1 cellular context compared by ENCODE assay signal in genomic region chr18:12948055-12948804, GRCh38.
TF ChIP-seq lines count a peak whose summit lies in the region.

No MANE protein-coding gene starts in this region.

TF ChIP-seq in HepG2, 621 proteins besides CTCF, POLR2A, EP300 and RAD21 (continued from another document and continues in another):
- no peak for TF ChIP-seq NONO (IDR thresholded peaks at IDR 0.05)
- TF ChIP-seq NONO (CRISPR knock-in tag; conservative IDR thresholded peaks at IDR 0.05): peak; percentile 89
- TF ChIP-seq KMT2A (CRISPR knock-in tag; IDR thresholded peaks at IDR 0.05): peak; percentile 80; the same call in 1 of the 2 replicates
- TF ChIP-seq ZNF276 (CRISPR knock-in tag; IDR thresholded peaks at IDR 0.05; ENCODE audit: low read depth): peak; percentile 97
- TF ChIP-seq RBM22 (optimal IDR thresholded peaks at IDR 0.05; ENCODE audit: low read length): peak; percentile 32
- TF ChIP-seq XBP1 (CRISPR knock-in tag; IDR thresholded peaks at IDR 0.05): no peak
- TF ChIP-seq, protein P1, sequence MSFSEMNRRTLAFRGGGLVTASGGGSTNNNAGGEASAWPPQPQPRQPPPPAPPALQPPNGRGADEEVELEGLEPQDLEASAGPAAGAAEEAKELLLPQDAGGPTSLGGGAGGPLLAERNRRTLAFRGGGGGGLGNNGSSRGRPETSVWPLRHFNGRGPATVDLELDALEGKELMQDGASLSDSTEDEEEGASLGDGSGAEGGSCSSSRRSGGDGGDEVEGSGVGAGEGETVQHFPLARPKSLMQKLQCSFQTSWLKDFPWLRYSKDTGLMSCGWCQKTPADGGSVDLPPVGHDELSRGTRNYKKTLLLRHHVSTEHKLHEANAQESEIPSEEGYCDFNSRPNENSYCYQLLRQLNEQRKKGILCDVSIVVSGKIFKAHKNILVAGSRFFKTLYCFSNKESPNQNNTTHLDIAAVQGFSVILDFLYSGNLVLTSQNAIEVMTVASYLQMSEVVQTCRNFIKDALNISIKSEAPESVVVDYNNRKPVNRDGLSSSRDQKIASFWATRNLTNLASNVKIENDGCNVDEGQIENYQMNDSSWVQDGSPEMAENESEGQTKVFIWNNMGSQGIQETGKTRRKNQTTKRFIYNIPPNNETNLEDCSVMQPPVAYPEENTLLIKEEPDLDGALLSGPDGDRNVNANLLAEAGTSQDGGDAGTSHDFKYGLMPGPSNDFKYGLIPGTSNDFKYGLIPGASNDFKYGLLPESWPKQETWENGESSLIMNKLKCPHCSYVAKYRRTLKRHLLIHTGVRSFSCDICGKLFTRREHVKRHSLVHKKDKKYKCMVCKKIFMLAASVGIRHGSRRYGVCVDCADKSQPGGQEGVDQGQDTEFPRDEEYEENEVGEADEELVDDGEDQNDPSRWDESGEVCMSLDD (CRISPR knock-in tag; IDR thresholded peaks at IDR 0.05; ENCODE audit: borderline replicate concordance): peak; percentile 88
- peak; percentile 30; the same call in 1 of the 2 replicates for TF ChIP-seq RXRB (CRISPR knock-in tag; IDR thresholded peaks at IDR 0.05; ENCODE audit: borderline replicate concordance)
- TF ChIP-seq, protein P2, sequence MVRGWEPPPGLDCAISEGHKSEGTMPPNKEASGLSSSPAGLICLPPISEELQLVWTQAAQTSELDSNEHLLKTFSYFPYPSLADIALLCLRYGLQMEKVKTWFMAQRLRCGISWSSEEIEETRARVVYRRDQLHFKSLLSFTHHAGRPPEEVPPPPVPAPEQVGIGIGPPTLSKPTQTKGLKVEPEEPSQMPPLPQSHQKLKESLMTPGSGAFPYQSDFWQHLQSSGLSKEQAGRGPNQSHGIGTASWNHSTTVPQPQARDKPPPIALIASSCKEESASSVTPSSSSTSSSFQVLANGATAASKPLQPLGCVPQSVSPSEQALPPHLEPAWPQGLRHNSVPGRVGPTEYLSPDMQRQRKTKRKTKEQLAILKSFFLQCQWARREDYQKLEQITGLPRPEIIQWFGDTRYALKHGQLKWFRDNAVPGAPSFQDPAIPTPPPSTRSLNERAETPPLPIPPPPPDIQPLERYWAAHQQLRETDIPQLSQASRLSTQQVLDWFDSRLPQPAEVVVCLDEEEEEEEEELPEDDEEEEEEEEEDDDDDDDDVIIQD (CRISPR knock-in tag; IDR thresholded peaks at IDR 0.05; ENCODE audit: low read depth): no peak; the same call in 1 of the 2 replicates
- TF ChIP-seq AKNA (CRISPR knock-in tag; IDR thresholded peaks at IDR 0.05; ENCODE audit: borderline replicate concordance): peak; percentile 22; the same call in 1 of the 2 replicates
- peak; percentile 90 for TF ChIP-seq ZNF891 (CRISPR knock-in tag; IDR thresholded peaks at IDR 0.05)
- TF ChIP-seq HNRNPLL (IDR thresholded peaks at IDR 0.05; ENCODE audit: low read depth, low read length, poor library complexity, severe bottlenecking): peak; percentile 75
- no peak for TF ChIP-seq ZUFSP (CRISPR knock-in tag; IDR thresholded peaks at IDR 0.05; ENCODE audit: borderline replicate concordance)
- no peak for TF ChIP-seq ZEB1 (IDR thresholded peaks at IDR 0.05; ENCODE audit: insufficient replicate concordance, low read depth)
- TF ChIP-seq, protein P3, sequence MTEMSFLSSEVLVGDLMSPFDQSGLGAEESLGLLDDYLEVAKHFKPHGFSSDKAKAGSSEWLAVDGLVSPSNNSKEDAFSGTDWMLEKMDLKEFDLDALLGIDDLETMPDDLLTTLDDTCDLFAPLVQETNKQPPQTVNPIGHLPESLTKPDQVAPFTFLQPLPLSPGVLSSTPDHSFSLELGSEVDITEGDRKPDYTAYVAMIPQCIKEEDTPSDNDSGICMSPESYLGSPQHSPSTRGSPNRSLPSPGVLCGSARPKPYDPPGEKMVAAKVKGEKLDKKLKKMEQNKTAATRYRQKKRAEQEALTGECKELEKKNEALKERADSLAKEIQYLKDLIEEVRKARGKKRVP (CRISPR knock-in tag; IDR thresholded peaks at IDR 0.05): peak in 1 of 2 experiments; percentile 53; a peak in 1 of 4 replicates
- peak; percentile 82 for TF ChIP-seq REPIN1 (CRISPR knock-in tag; IDR thresholded peaks at IDR 0.05; ENCODE audit: borderline replicate concordance, low read depth)
- peak; percentile 94 for TF ChIP-seq ZNF101 (CRISPR knock-in tag; IDR thresholded peaks at IDR 0.05; ENCODE audit: borderline replicate concordance, low read depth)
- no peak for TF ChIP-seq ZNF33A (CRISPR knock-in tag; IDR thresholded peaks at IDR 0.05; ENCODE audit: borderline replicate concordance)
- no peak for TF ChIP-seq TCF12 (IDR thresholded peaks at IDR 0.05)
- TF ChIP-seq TCF12 (CRISPR knock-in tag; IDR thresholded peaks at IDR 0.05): peak; percentile 43; the same call in 1 of the 2 replicates
- no peak; the same call in 1 of the 2 replicates for TF ChIP-seq MEIS1 (CRISPR knock-in tag; IDR thresholded peaks at IDR 0.05; ENCODE audit: borderline replicate concordance)
- TF ChIP-seq, protein P4, sequence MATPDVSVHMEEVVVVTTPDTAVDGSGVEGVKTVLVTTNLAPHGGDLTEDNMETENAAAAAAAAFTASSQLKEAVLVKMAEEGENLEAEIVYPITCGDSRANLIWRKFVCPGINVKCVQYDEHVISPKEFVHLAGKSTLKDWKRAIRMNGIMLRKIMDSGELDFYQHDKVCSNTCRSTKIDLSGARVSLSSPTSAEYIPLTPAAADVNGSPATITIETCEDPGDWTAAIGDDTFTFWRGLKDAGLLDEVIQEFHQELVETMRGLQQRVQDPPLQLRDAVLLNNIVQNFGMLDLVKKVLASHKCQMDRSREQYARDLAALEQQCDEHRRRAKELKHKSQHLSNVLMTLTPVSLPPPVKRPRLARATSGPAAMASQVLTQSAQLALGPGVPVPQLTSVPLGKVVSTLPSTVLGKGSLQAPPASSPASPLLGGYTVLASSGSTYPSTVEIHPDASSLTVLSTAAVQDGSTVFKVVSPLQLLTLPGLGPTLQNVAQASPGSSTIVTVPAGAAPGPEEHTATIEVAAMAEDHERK (CRISPR knock-in tag; IDR thresholded peaks at IDR 0.05; ENCODE audit: low read depth): no peak; the same call in 1 of the 2 replicates
- peak; percentile 86 for TF ChIP-seq IKZF4 (CRISPR knock-in tag; IDR thresholded peaks at IDR 0.05; ENCODE audit: borderline replicate concordance, low read depth, not compliant biosample characterization)
- no peak for TF ChIP-seq GLMP (CRISPR knock-in tag; IDR thresholded peaks at IDR 0.05; ENCODE audit: borderline replicate concordance)
- peak; percentile 75; the same call in 1 of the 2 replicates for TF ChIP-seq TGIF2 (CRISPR knock-in tag; IDR thresholded peaks at IDR 0.05)
- TF ChIP-seq, protein P5, sequence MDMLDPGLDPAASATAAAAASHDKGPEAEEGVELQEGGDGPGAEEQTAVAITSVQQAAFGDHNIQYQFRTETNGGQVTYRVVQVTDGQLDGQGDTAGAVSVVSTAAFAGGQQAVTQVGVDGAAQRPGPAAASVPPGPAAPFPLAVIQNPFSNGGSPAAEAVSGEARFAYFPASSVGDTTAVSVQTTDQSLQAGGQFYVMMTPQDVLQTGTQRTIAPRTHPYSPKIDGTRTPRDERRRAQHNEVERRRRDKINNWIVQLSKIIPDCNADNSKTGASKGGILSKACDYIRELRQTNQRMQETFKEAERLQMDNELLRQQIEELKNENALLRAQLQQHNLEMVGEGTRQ (IDR thresholded peaks at IDR 0.05; ENCODE audit: low read depth, low read length): peak; percentile 58; the same call in 1 of the 2 replicates
- TF ChIP-seq, protein P5 (CRISPR knock-in tag; IDR thresholded peaks at IDR 0.05; ENCODE audit: borderline replicate concordance): peak; percentile 57
- TF ChIP-seq CENPT (CRISPR knock-in tag; IDR thresholded peaks at IDR 0.05; ENCODE audit: low read depth): peak; percentile 97; the same call in 1 of the 2 replicates
- TF ChIP-seq ZNF263 (CRISPR knock-in tag; IDR thresholded peaks at IDR 0.05): peak; percentile 82; the same call in 1 of the 2 replicates
- peak; percentile 95 for TF ChIP-seq ZNF772 (CRISPR knock-in tag; IDR thresholded peaks at IDR 0.05)
- TF ChIP-seq ZNF224 (CRISPR knock-in tag; IDR thresholded peaks at IDR 0.05): peak; percentile 86
- TF ChIP-seq YEATS2 (CRISPR knock-in tag; IDR thresholded peaks at IDR 0.05; ENCODE audit: borderline replicate concordance): peak; percentile 69; the same call in 1 of the 2 replicates
- peak; percentile 95; the same call in 1 of the 2 replicates for TF ChIP-seq BRCA1 (CRISPR knock-in tag; IDR thresholded peaks at IDR 0.05)
- TF ChIP-seq ZFP90 (CRISPR knock-in tag; IDR thresholded peaks at IDR 0.05; ENCODE audit: borderline replicate concordance): peak; percentile 92; the same call in 1 of the 2 replicates
- TF ChIP-seq, protein P6, sequence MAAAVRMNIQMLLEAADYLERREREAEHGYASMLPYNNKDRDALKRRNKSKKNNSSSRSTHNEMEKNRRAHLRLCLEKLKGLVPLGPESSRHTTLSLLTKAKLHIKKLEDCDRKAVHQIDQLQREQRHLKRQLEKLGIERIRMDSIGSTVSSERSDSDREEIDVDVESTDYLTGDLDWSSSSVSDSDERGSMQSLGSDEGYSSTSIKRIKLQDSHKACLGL (CRISPR knock-in tag; IDR thresholded peaks at IDR 0.05): peak; percentile 94
- TF ChIP-seq ZNF766 (CRISPR knock-in tag; IDR thresholded peaks at IDR 0.05; ENCODE audit: borderline replicate concordance): peak; percentile 100
- TF ChIP-seq HDAC1 (CRISPR knock-in tag; IDR thresholded peaks at IDR 0.05): peak; percentile 92
- TF ChIP-seq, protein P7, sequence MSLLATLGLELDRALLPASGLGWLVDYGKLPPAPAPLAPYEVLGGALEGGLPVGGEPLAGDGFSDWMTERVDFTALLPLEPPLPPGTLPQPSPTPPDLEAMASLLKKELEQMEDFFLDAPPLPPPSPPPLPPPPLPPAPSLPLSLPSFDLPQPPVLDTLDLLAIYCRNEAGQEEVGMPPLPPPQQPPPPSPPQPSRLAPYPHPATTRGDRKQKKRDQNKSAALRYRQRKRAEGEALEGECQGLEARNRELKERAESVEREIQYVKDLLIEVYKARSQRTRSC (CRISPR knock-in tag; IDR thresholded peaks at IDR 0.05; ENCODE audit: low read depth): peak; percentile 91; the same call in 1 of the 2 replicates
- TF ChIP-seq DR1 (CRISPR knock-in tag; IDR thresholded peaks at IDR 0.05): peak; percentile 59; the same call in 1 of the 2 replicates
